Comparison of ENCODE assay signal across 11 cellular contexts in genomic region chr5:78574157-78574673, GRCh38.
DNase-seq lines count a peak whose midpoint lies in the region; ATAC-seq and TF ChIP-seq lines count a peak whose summit lies in the region.
"Had no signal": no experiment of that assay in that cellular context is flagged by ENCODE, and none has a peak within 500 bp of the region (broad histone marks: within the 10 kb centered on the region; RNA-seq: fewer than 3 reads in every experiment).

No MANE protein-coding gene starts in this region.

- DNase-seq in Peyer's patch (peak in 2 of 3 donors; percentile 63 to 68), left cardiac atrium (no peak), OCI-M2 (lab: John Stamatoyannopoulos, UW; ENCODE audit: unreplicated experiment) (no peak), activated gamma-delta T cell (lab: John Stamatoyannopoulos, UW) (no peak), T-helper 2 cell (no peak), iPS-NIHi11 (ENCODE audit: low spot score) (no peak)
- no peak for DNase-seq in stimulated activated effector memory CD8-positive, alpha-beta T cell treated with anti-CD3 and anti-CD28 coated beads, Interleukin-12 subunit alpha, Interleukin-12 subunit beta, amount 100 ng/mL, for 72 hours (ENCODE audit: low spot score in 2 of 2)
- DNase-seq: DMS79, NCI-H187, SHP77 treated with DMSO at 0.1 percent for 48 hours had no signal

- H3K27me3 ChIP-seq in Peyer's patch = no peaks in the 10 kb centered on the region

- no peak overlapping the region for H3K4me3 Mint-ChIP-seq in stimulated activated effector memory CD8-positive, alpha-beta T cell treated with anti-CD3 and anti-CD28 coated beads, Interleukin-12 subunit alpha, Interleukin-12 subunit beta, amount 100 ng/mL, for 72 hours

- intact Hi-C loops in left cardiac atrium (cut with DNase I) = no loop called here

- peak overlapping the region; percentile 38 to 61 (median 56) for H3K27ac ChIP-seq in Peyer's patch

- H3K4me1 ChIP-seq in Peyer's patch = peaks cover 0 to 9% (median 3%) of the 10 kb centered on the region in 4 donors

- H3K4me3 ChIP-seq in Peyer's patch = no peak overlapping the region

- H3K4me1 Mint-ChIP-seq in stimulated activated effector memory CD8-positive, alpha-beta T cell treated with anti-CD3 and anti-CD28 coated beads, Interleukin-12 subunit alpha, Interleukin-12 subunit beta, amount 100 ng/mL, for 72 hours = no peaks in the 10 kb centered on the region

- no peaks in the 10 kb centered on the region for H3K36me3 ChIP-seq in Peyer's patch

- TF ChIP-seq CTCF in Peyer's patch (IDR thresholded peaks at IDR 0.05) = no peak

- peak; percentile 53 for ATAC-seq in GM19351 (IDR thresholded peaks at IDR 0.05; ENCODE audit: unreplicated experiment)
- peak; percentile 47 to 79 for ATAC-seq in left cardiac atrium
- peak; percentile 12 for ATAC-seq in stimulated activated effector memory CD8-positive, alpha-beta T cell treated with anti-CD3 and anti-CD28 coated beads, Interleukin-12 subunit alpha, Interleukin-12 subunit beta, amount 100 ng/mL, for 72 hours

- no peak for TF ChIP-seq POLR2A in Peyer's patch (IDR thresholded peaks at IDR 0.05)

- H3K9me3 ChIP-seq in Peyer's patch = no peaks in the 10 kb centered on the region

- H3K9me3 Mint-ChIP-seq in stimulated activated effector memory CD8-positive, alpha-beta T cell treated with anti-CD3 and anti-CD28 coated beads, Interleukin-12 subunit alpha, Interleukin-12 subunit beta, amount 100 ng/mL, for 72 hours = no peaks in the 10 kb centered on the region

- no peaks in the 10 kb centered on the region for H3K36me3 Mint-ChIP-seq in stimulated activated effector memory CD8-positive, alpha-beta T cell treated with anti-CD3 and anti-CD28 coated beads, Interleukin-12 subunit alpha, Interleukin-12 subunit beta, amount 100 ng/mL, for 72 hours

- no peak overlapping the region for H3K27ac Mint-ChIP-seq in stimulated activated effector memory CD8-positive, alpha-beta T cell treated with anti-CD3 and anti-CD28 coated beads, Interleukin-12 subunit alpha, Interleukin-12 subunit beta, amount 100 ng/mL, for 72 hours

Comparison
In these comparisons a context has a peak if more than half of its experiments do, and no peak if none do; other contexts are left out.
1. ATAC-seq: peak in every context shown above with its lines; median percentile 63 in left cardiac atrium; 53 in GM19351; 12 in stimulated activated effector memory CD8-positive, alpha-beta T cell treated with anti-CD3 and anti-CD28 coated beads, Interleukin-12 subunit alpha, Interleukin-12 subunit beta, amount 100 ng/mL, for 72 hours.
2. DNase-seq: peak in Peyer's patch (2 of 3); none in left cardiac atrium (single experiment), stimulated activated effector memory CD8-positive, alpha-beta T cell treated with anti-CD3 and anti-CD28 coated beads, Interleukin-12 subunit alpha, Interleukin-12 subunit beta, amount 100 ng/mL, for 72 hours (0 of 2), OCI-M2 (single experiment), activated gamma-delta T cell (single experiment), T-helper 2 cell (0 of 5) and iPS-NIHi11 (single experiment).